ENCODE assay signal across 20 cellular contexts in the genomic region with DNA sequence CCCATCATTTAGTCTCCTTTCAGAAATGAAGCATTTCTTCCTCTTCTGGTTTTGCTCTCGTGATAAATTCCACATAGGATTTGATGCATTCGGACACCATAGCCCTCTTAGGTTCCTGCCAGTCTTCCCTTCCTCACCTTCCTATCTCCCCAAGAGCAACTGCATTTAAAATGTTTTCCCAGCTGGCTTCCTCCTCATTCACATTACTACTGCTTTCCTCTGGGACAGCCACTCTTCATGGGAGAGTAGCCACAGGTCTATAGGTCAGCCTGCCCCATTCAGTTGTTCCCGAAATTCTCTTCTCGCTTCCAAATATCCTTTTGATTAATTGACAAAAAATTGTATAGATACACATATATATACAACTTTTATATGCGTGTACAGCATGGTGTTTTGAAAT.
DNase-seq lines count a peak whose midpoint lies in the region; ATAC-seq and TF ChIP-seq lines count a peak whose summit lies in the region.
"Had no signal": no experiment of that assay in that cellular context is flagged by ENCODE, and none has a peak within 500 bp of the region (broad histone marks: within the 10 kb centered on the region; RNA-seq: fewer than 3 reads in every experiment).

No MANE protein-coding gene starts in this region.

- H2BK20ac ChIP-seq in IMR-90 (ENCODE audit: low read depth, low read length) = no peak overlapping the region

- H2BK120ac ChIP-seq in IMR-90 (ENCODE audit: low read depth, low read length) (no peak overlapping the region), trophoblast cell (ENCODE audit: insufficient read depth, low read length, poor library complexity) (no peak overlapping the region)

- H3K18ac ChIP-seq in IMR-90 (ENCODE audit: low read depth, low read length) = peak overlapping the region; percentile 63
- no peak overlapping the region for H3K18ac ChIP-seq in trophoblast cell (ENCODE audit: low read length)

- H3K27me3 ChIP-seq in IMR-90 (ENCODE audit: control insufficient read depth, insufficient read depth, low read length) = no peaks in the 10 kb centered on the region; the same call in 1 of the 2 replicates
- no peaks in the 10 kb centered on the region for H3K27me3 ChIP-seq in esophagus muscularis mucosa
- H3K27me3 ChIP-seq in trophoblast cell (ENCODE audit: insufficient read depth, low read length) = no peaks in the 10 kb centered on the region
- no peaks in the 10 kb centered on the region for H3K27me3 ChIP-seq in CD8-positive, alpha-beta T cell (ENCODE audit: insufficient read depth, low read length)

- dilution Hi-C loops in IMR-90 (cut with HindIII; ENCODE audit: low sequenced_read_pairs, unreplicated experiment) = loop anchor here (25.0 kb wide), 1 partner anchor 210 kb away; no protein-coding TSS in a partner anchor

- no peak overlapping the region for H4K91ac ChIP-seq in IMR-90 (ENCODE audit: insufficient read depth, low read depth, low read length)
- no peak overlapping the region for H4K91ac ChIP-seq in trophoblast cell (ENCODE audit: low read depth, low read length)

- H3K9ac ChIP-seq in IMR-90 (ENCODE audit: low read depth, low read length) (peak overlapping the region; percentile 25; the same call in 1 of the 2 replicates), trophoblast cell (ENCODE audit: low read length) (peak overlapping the region; percentile 58)

- H2AK9ac ChIP-seq in IMR-90 (replicated peaks; ENCODE audit: low read depth, low read length, poor library complexity) = no peak overlapping the region

- H3K9me1 ChIP-seq in IMR-90 (ENCODE audit: insufficient read depth, low read length) = no peaks in the 10 kb centered on the region

- H3K56ac ChIP-seq in IMR-90 (ENCODE audit: extremely low read depth, insufficient read depth, low read length) = no peak overlapping the region

- no peaks in the 10 kb centered on the region for H4K20me1 ChIP-seq in IMR-90 (ENCODE audit: insufficient read depth, low read length)

- no peaks in the 10 kb centered on the region for H3K36me3 Mint-ChIP-seq in CD8-positive, alpha-beta T cell

- H2BK15ac ChIP-seq in IMR-90 (ENCODE audit: low read depth, low read length) = no peak overlapping the region

- H3K27ac ChIP-seq in IMR-90 (ENCODE audit: insufficient read depth, low read length) = peak overlapping the region; percentile 46; the same call in 1 of the 2 replicates
- H3K27ac ChIP-seq in esophagus muscularis mucosa (replicated peaks in 1 of 4) = peak overlapping the region; percentile 28 to 78 (median 71)
- no peak overlapping the region for H3K27ac ChIP-seq in trophoblast cell (ENCODE audit: low read depth, low read length)
- no peak overlapping the region for H3K27ac ChIP-seq in CD8-positive, alpha-beta T cell (ENCODE audit: low read depth, low read length)
- H3K27ac ChIP-seq: PC-9 had no signal

- H3K4me3 ChIP-seq in IMR-90 (ENCODE audit: insufficient read depth, low read depth, low read length) (no peak overlapping the region), esophagus muscularis mucosa (peak overlapping the region; percentile 12 to 26 (median 24)), trophoblast cell (ENCODE audit: low read depth, low read length) (no peak overlapping the region)
- H3K4me3 ChIP-seq in CD8-positive, alpha-beta T cell (ENCODE audit: low read depth, low read length) = no peak overlapping the region
- H3K4me3 ChIP-seq: PC-9 had no signal

- no peak for DNase-seq in IMR-90
- DNase-seq in esophagus muscularis mucosa (ENCODE audit: extremely low spot score) = peak; percentile 42
- peak; percentile 33 for DNase-seq in left kidney (ENCODE audit: low read depth, low spot score)
- DNase-seq in trophoblast cell = no peak
- DNase-seq in CD8-positive, alpha-beta T cell = no peak
- DNase-seq: COR-L47, GDM1, GOT3, KG1, NCI-H1417 treated with DMSO at 0.1 percent for 48 hours, NCI-H187 treated with DMSO at 0.1 percent for 48 hours, NCI-H226, NCI-H524 treated with DMSO at 0.1 percent for 48 hours, PC-9 had no signal

- peaks cover 12% of the 10 kb centered on the region for H3K27me3 Mint-ChIP-seq in CD8-positive, alpha-beta T cell (ENCODE audit: low read depth)

- H3K23ac ChIP-seq in IMR-90 (ENCODE audit: low read depth, low read length) (no peak overlapping the region), trophoblast cell (ENCODE audit: low read length) (no peak overlapping the region)

- H2AFZ ChIP-seq in IMR-90 (replicated peaks; ENCODE audit: low read length, poor library complexity) (no peak overlapping the region), trophoblast cell (ENCODE audit: insufficient read depth, low read length, poor library complexity) (no peak overlapping the region)
- H2AFZ ChIP-seq: PC-9 had no signal

- no TSS peak for BruUV-seq in IMR-90 (replicated peaks; lab: Mats Ljungman, UMichigan)

- no peak for TF ChIP-seq EP300 in esophagus muscularis mucosa (IDR thresholded peaks at IDR 0.05)

- no peaks in the 10 kb centered on the region for H3K9me3 Mint-ChIP-seq in CD8-positive, alpha-beta T cell

- H3K4me1 Mint-ChIP-seq in CD8-positive, alpha-beta T cell (ENCODE audit: low read depth) = no peaks in the 10 kb centered on the region
- H3K4me1 Mint-ChIP-seq: B cell had no signal

- ATAC-seq in IMR-90 (ENCODE audit: low read depth) = no peak
- ATAC-seq in HG03175 (IDR thresholded peaks at IDR 0.05; ENCODE audit: unreplicated experiment) = no peak
- ATAC-seq in CD8-positive, alpha-beta T cell = no peak
- no peak for ATAC-seq in GM19035 (IDR thresholded peaks at IDR 0.05; ENCODE audit: unreplicated experiment)
- ATAC-seq in HG03460 (IDR thresholded peaks at IDR 0.05; ENCODE audit: unreplicated experiment) = no peak
- ATAC-seq: HCT116, HepG2 had no signal

- no peak overlapping the region for H4K12ac ChIP-seq in trophoblast cell (ENCODE audit: low read depth, low read length)

- H3K79me2 ChIP-seq in trophoblast cell (ENCODE audit: control insufficient read depth, insufficient read depth, low read length, poor library complexity) = no peaks in the 10 kb centered on the region

- H3K4ac ChIP-seq in IMR-90 (ENCODE audit: low read depth, low read length) (no peak overlapping the region), trophoblast cell (ENCODE audit: low read depth, low read length) (no peak overlapping the region)

- intact Hi-C loops in IMR-90 (cut with micrococcal nuclease) (no loop called here), esophagus muscularis mucosa (cut with DNase I) (no loop called here)
- intact Hi-C loops in CD8-positive, alpha-beta T cell (cut with DNase I, micrococcal nuclease) = no loop called here

- H3K4me3 Mint-ChIP-seq in CD8-positive, alpha-beta T cell = no peak overlapping the region
- H3K4me3 Mint-ChIP-seq: B cell had no signal

- in situ Hi-C loops in IMR-90 (cut with MboI; ENCODE audit: low sequenced_read_pairs) = no loop called here

- H3K14ac ChIP-seq in IMR-90 (replicated peaks; ENCODE audit: low read depth, low read length) (no peak overlapping the region), trophoblast cell (ENCODE audit: low read length) (no peak overlapping the region)

- H4K5ac ChIP-seq in IMR-90 (ENCODE audit: low read depth, low read length) = no peak overlapping the region

- no peak for TF ChIP-seq RAD21 in IMR-90 (IDR thresholded peaks at IDR 0.05; ENCODE audit: low read length)

- TF ChIP-seq POLR2A in IMR-90 (IDR thresholded peaks at IDR 0.05; ENCODE audit: low read depth, low read length) (no peak), esophagus muscularis mucosa (IDR thresholded peaks at IDR 0.05; ENCODE audit: low read depth) (no peak)

- peak overlapping the region; percentile 68 for H3K4me2 ChIP-seq in IMR-90 (ENCODE audit: low read depth, low read length)
- H3K4me2 ChIP-seq in trophoblast cell (ENCODE audit: low read length) = no peak overlapping the region
- H3K4me2 ChIP-seq: PC-9 had no signal

- 0 out of 2 replicates have a peak, but pooled peaks cover 2% of the 10 kb centered on the region for H3K9me3 ChIP-seq in IMR-90 (ENCODE audit: control insufficient read depth, insufficient read depth, low read length)
- no peaks in the 10 kb centered on the region for H3K9me3 ChIP-seq in esophagus muscularis mucosa
- no peaks in the 10 kb centered on the region for H3K9me3 ChIP-seq in trophoblast cell (ENCODE audit: insufficient read depth, low read depth, low read length)
- no peaks in the 10 kb centered on the region for H3K9me3 ChIP-seq in CD8-positive, alpha-beta T cell (ENCODE audit: low read length)

- no peak overlapping the region for H2BK12ac ChIP-seq in trophoblast cell (ENCODE audit: low read length)

- CTCF ChIA-PET in IMR-90 (lab: Yijun Ruan, JAX) = interaction anchor here (1.2 kb wide), 1 partner anchor 13 kb away, joined by 3 read pairs; no protein-coding TSS in a partner anchor
- CTCF ChIA-PET in CD8-positive, alpha-beta T cell (lab: Charles Lee) = no interaction called here

- POLR2A ChIA-PET in IMR-90 (lab: Charles Lee; ENCODE audit: unreplicated experiment) = no interaction called here
- POLR2A ChIA-PET in CD8-positive, alpha-beta T cell (lab: Charles Lee) = no interaction called here

- H2AK5ac ChIP-seq in IMR-90 (ENCODE audit: low read depth, low read length) (no peak overlapping the region), trophoblast cell (ENCODE audit: low read length) (no peak overlapping the region)

- H2BK5ac ChIP-seq in IMR-90 (ENCODE audit: low read depth, low read length, poor library complexity, severe bottlenecking) (peak overlapping the region; percentile 28), trophoblast cell (ENCODE audit: low read depth, low read length, poor library complexity) (no peak overlapping the region)

- no CpG with 5 or more reads among the region's 5 CpGs for WGBS in IMR-90 (ENCODE audit: extremely low coverage in 2 of 2, insufficient read length in 1 of 2), 2 experiments
- WGBS in esophagus muscularis mucosa = 39% methylated on average over 5 of the region's 5 CpGs
- WGBS in trophoblast cell (ENCODE audit: extremely low coverage, insufficient coverage, insufficient read length) = no CpG with 5 or more reads among the region's 5 CpGs

- TF ChIP-seq CTCF in IMR-90 (conservative IDR thresholded peaks at IDR 0.05; ENCODE audit: low read depth, low read length) (no peak), esophagus muscularis mucosa (IDR thresholded peaks at IDR 0.05) (no peak)
- no peak for TF ChIP-seq CTCF in CD8-positive, alpha-beta T cell (IDR thresholded peaks at IDR 0.05)

- H3K4me1 ChIP-seq in IMR-90 (ENCODE audit: control insufficient read depth, insufficient read depth, low read length) (peaks cover 8% of the 10 kb centered on the region), esophagus muscularis mucosa (peaks cover 10 to 41% (median 28%) of the 10 kb centered on the region in 4 donors), trophoblast cell (ENCODE audit: control insufficient read depth in 1 of 2, insufficient read depth in 2 of 2, low read length in 2 of 2) (no peaks in the 10 kb centered on the region)
- H3K4me1 ChIP-seq in CD8-positive, alpha-beta T cell (ENCODE audit: insufficient read depth, low read length) = no peaks in the 10 kb centered on the region

- 0 out of 4 replicates have a peak, but pooled peaks cover 0 to 2% of the 10 kb centered on the region in 2 experiments for H3K79me1 ChIP-seq in IMR-90 (ENCODE audit: low read depth in 1 of 2, low read length in 2 of 2)
- no peaks in the 10 kb centered on the region for H3K79me1 ChIP-seq in trophoblast cell (ENCODE audit: low read length)

- H4K8ac ChIP-seq in IMR-90 (ENCODE audit: low read depth in 2 of 2, low read length in 2 of 2) = no peak overlapping the region
- no peak overlapping the region for H4K8ac ChIP-seq in trophoblast cell (ENCODE audit: low read depth, low read length)

- H3K27ac Mint-ChIP-seq in CD8-positive, alpha-beta T cell = no peak overlapping the region
- H3K27ac Mint-ChIP-seq: B cell had no signal

- H3K36me3 ChIP-seq in IMR-90 (ENCODE audit: control insufficient read depth, insufficient read depth, low read length) (peaks cover 3% of the 10 kb centered on the region), esophagus muscularis mucosa (no peaks in the 10 kb centered on the region), trophoblast cell (ENCODE audit: control insufficient read depth in 1 of 2, insufficient read depth in 2 of 2, low read length in 2 of 2) (no peaks in the 10 kb centered on the region)
- no peaks in the 10 kb centered on the region for H3K36me3 ChIP-seq in CD8-positive, alpha-beta T cell (ENCODE audit: insufficient read depth, low read length)

Comparison
In these comparisons a context has a peak if more than half of its experiments do, and no peak if none do; other contexts are left out.
1. DNase-seq: peak in esophagus muscularis mucosa (single experiment) and left kidney (single experiment); none in IMR-90 (single experiment), trophoblast cell (0 of 2) and CD8-positive, alpha-beta T cell (0 of 7).
2. H3K27ac ChIP-seq: peak in IMR-90 (single experiment) and esophagus muscularis mucosa (4 of 4); none in trophoblast cell (single experiment) and CD8-positive, alpha-beta T cell (single experiment).
3. H3K4me3 ChIP-seq: peak in esophagus muscularis mucosa (4 of 4); none in IMR-90 (single experiment), trophoblast cell (single experiment) and CD8-positive, alpha-beta T cell (single experiment).